8 cellular contexts compared by ENCODE assay signal in the genomic region with DNA sequence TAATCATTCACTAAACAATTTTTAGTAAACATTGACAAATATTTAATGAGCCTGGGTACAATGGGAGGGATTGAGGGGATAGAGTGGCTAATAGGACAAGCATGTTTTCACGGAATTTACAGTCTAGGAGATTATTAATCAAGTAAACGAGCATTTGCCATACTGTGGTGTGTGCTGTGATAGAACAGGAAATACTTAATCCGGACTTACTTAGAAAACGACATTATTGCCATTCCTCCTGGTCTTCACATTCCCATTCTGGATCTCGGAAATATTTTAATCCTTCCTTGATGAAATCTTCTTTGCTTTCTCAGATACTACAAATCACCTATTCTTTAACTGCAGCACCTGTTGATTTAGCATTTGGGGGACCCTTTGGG. TPM values are rescaled to one million over a fixed set of nuclear protein-coding genes. Genes with fewer than 3 reads are reported as not detected.
A peak's percentile ranks its signal among the peaks of the same experiment; 100 is the strongest.
DNase-seq lines count a peak whose midpoint lies in the region; ATAC-seq lines count a peak whose summit lies in the region.

No MANE protein-coding gene starts in this region.

- no peak for ATAC-seq in T-cell (replicated peaks in 1 of 4)
- no peak for ATAC-seq in GM21423 (IDR thresholded peaks at IDR 0.05; ENCODE audit: unreplicated experiment)
- no peak for ATAC-seq in GM21381 (IDR thresholded peaks at IDR 0.05; ENCODE audit: unreplicated experiment)

- H3K27ac ChIP-seq in skeletal muscle tissue (ENCODE audit: low read depth, low read length) = peak overlapping the region; percentile 84

- peaks cover 0 to 2% of the 10 kb centered on the region in 2 donors for H3K27me3 Mint-ChIP-seq in T-cell

- H3K4me3 ChIP-seq in skeletal muscle tissue (ENCODE audit: low read length in 3 of 3) = peak overlapping the region; percentile 80 to 89 (median 86)

- CTCF ChIA-PET in T-cell (lab: Charles Lee) = interaction anchor here (1.0 kb wide), 2 partner anchors 136 to 314 kb away, joined by 3 to 6 read pairs; no protein-coding TSS in a partner anchor

- no peaks in the 10 kb centered on the region for H3K36me3 ChIP-seq in skeletal muscle tissue (ENCODE audit: control insufficient read depth in 3 of 3, insufficient read depth in 3 of 3, low read length in 3 of 3)

- H3K27me3 ChIP-seq in skeletal muscle tissue (ENCODE audit: control insufficient read depth in 3 of 3, insufficient read depth in 3 of 3, low read length in 3 of 3) = no peaks in the 10 kb centered on the region

- peak overlapping the region; percentile 77 to 88 (median 85) for H3K9ac ChIP-seq in skeletal muscle tissue (ENCODE audit: low read depth in 1 of 3, low read length in 3 of 3)

- peak overlapping the region; percentile 86 to 87 for H3K27ac Mint-ChIP-seq in T-cell

- H3K9me3 Mint-ChIP-seq in T-cell = no peaks in the 10 kb centered on the region

- DNase-seq in NCI-H748 treated with DMSO at 0.1 percent for 48 hours (lab: John Stamatoyannopoulos, UW) = peak; percentile 20
- no peak for DNase-seq in NCI-H748 (lab: John Stamatoyannopoulos, UW; ENCODE audit: unreplicated experiment)
- DNase-seq in T-cell = no peak
- DNase-seq in germinal center (ENCODE audit: low spot score) = peak; percentile 17
- no peak for DNase-seq in pons (ENCODE audit: low spot score)

- H3K4me1 ChIP-seq in skeletal muscle tissue (ENCODE audit: control insufficient read depth in 3 of 3, insufficient read depth in 3 of 3, low read length in 3 of 3) = peaks cover 5 to 13% (median 9%) of the 10 kb centered on the region in 3 donors

- no peaks in the 10 kb centered on the region for H3K9me3 ChIP-seq in skeletal muscle tissue (ENCODE audit: control insufficient read depth in 3 of 3, low read length in 3 of 3)

- peaks cover 4% of the 10 kb centered on the region for H3K36me3 Mint-ChIP-seq in T-cell

- peak overlapping the region; percentile 92 to 98 (median 95) for H3K4me3 Mint-ChIP-seq in T-cell

- H3K4me1 Mint-ChIP-seq in T-cell = peaks cover 19 to 22% (median 21%) of the 10 kb centered on the region in 3 donors

- POLR2A ChIA-PET in T-cell (lab: Charles Lee) = interaction anchor here in 1 of 2 donors (0.6 to 0.7 kb wide), 2 partner anchors 63 to 412 kb away, joined by 3 to 4 read pairs; no protein-coding TSS in a partner anchor

RNA-seq across cellular contexts. Expression of a gene that starts 0.9 kb away (rescaled TPM):
- total RNA-seq in T-cell (10 to 100 TPM; 16.9 to 29.6 (median 24.4) TPM), skeletal muscle tissue (11.0 TPM)

RNA-seq across cellular contexts. Expression of a gene that starts 39.7 kb away (rescaled TPM):
- 10 to 100 TPM; 19.7 to 23.6 (median 22.4) TPM for total RNA-seq in T-cell
- total RNA-seq in skeletal muscle tissue = 5.2 TPM

RNA-seq across cellular contexts. Expression of a gene that starts 39.7 kb away (rescaled TPM):
- 10 to 100 TPM; 15.6 to 33.1 (median 29.0) TPM for total RNA-seq in T-cell
- total RNA-seq in skeletal muscle tissue = 24.5 TPM

RNA-seq across cellular contexts. Expression of a gene that starts 52.1 kb away (rescaled TPM):
- total RNA-seq in T-cell (10 to 100 TPM; 31.4 to 71.1 (median 54.2) TPM), skeletal muscle tissue (40.2 TPM)

RNA-seq across cellular contexts. Expression of a gene that starts 52.1 kb away (rescaled TPM):
- 10 to 100 TPM; 38.1 to 65.0 (median 58.7) TPM for total RNA-seq in T-cell
- total RNA-seq in skeletal muscle tissue = 5.7 TPM

Comparison
In these comparisons a context has a peak if more than half of its experiments do, and no peak if none do; other contexts are left out.
1. DNase-seq: peak in NCI-H748 treated with DMSO at 0.1 percent for 48 hours (single experiment) and germinal center (single experiment); none in NCI-H748 (single experiment), T-cell (0 of 34) and pons (single experiment).